Comparison of ENCODE assay signal across 9 cellular contexts in genomic region chr3:7205535-7206331, GRCh38.
A peak's percentile ranks its signal among the peaks of the same experiment; 100 is the strongest.
DNase-seq lines count a peak whose midpoint lies in the region; ATAC-seq and TF ChIP-seq lines count a peak whose summit lies in the region.
"Had no signal": no experiment of that assay in that cellular context is flagged by ENCODE, and none has a peak within 500 bp of the region (broad histone marks: within the 10 kb centered on the region; RNA-seq: fewer than 3 reads in every experiment).

No MANE protein-coding gene starts in this region.

- CTCF ChIA-PET in CD8-positive, alpha-beta T cell (lab: Charles Lee), result no interaction called here

- no peaks in the 10 kb centered on the region for H3K4me1 Mint-ChIP-seq in CD8-positive, alpha-beta T cell (ENCODE audit: low read depth)
- H3K4me1 Mint-ChIP-seq in immature natural killer cell (peaks cover 16 to 28% of the 10 kb centered on the region in 2 donors), chondrocyte (ENCODE audit: low read depth) (no peaks in the 10 kb centered on the region)

- no peaks in the 10 kb centered on the region for H3K27me3 ChIP-seq in CD8-positive, alpha-beta T cell (ENCODE audit: insufficient read depth, low read length)

- no peak overlapping the region for H3K27ac ChIP-seq in CD8-positive, alpha-beta T cell (ENCODE audit: low read depth, low read length)

- H3K9me3 Mint-ChIP-seq in CD8-positive, alpha-beta T cell, result peaks cover 4% of the 10 kb centered on the region
- H3K9me3 Mint-ChIP-seq in immature natural killer cell (peaks cover 0 to 3% (median 0%) of the 10 kb centered on the region in 6 donors), chondrocyte (ENCODE audit: low read depth) (peaks cover 6% of the 10 kb centered on the region)

- no peaks in the 10 kb centered on the region for H3K27me3 Mint-ChIP-seq in CD8-positive, alpha-beta T cell (ENCODE audit: low read depth)
- H3K27me3 Mint-ChIP-seq in immature natural killer cell (ENCODE audit: low read depth in 3 of 3) (no peaks in the 10 kb centered on the region), chondrocyte (ENCODE audit: low read depth) (peaks cover 1% of the 10 kb centered on the region)

- intact Hi-C loops in CD8-positive, alpha-beta T cell (cut with DNase I, micrococcal nuclease), result no loop called here

- H3K4me3 ChIP-seq in CD8-positive, alpha-beta T cell (ENCODE audit: low read depth, low read length), result no peak overlapping the region

- no peaks in the 10 kb centered on the region for H3K4me1 ChIP-seq in CD8-positive, alpha-beta T cell (ENCODE audit: insufficient read depth, low read length)

- DNase-seq in CD8-positive, alpha-beta T cell, result no peak
- DNase-seq in immature natural killer cell (peak; percentile 22 to 46 (median 25)), NCI-H2107 treated with DMSO at 0.1 percent for 48 hours (lab: John Stamatoyannopoulos, UW; ENCODE audit: unreplicated experiment) (no peak), chondrocyte (ENCODE audit: low spot score) (no peak)
- DNase-seq in activated CD4-positive, alpha-beta T cell treated with anti-CD3 and anti-CD28 coated beads for 4 hours, result no peak
- DNase-seq: DND-41 had no signal

- H3K36me3 ChIP-seq in CD8-positive, alpha-beta T cell (ENCODE audit: insufficient read depth, low read length), result no peaks in the 10 kb centered on the region

- TF ChIP-seq CTCF in CD8-positive, alpha-beta T cell (IDR thresholded peaks at IDR 0.05), result no peak
- TF ChIP-seq CTCF in chondrocyte (IDR thresholded peaks at IDR 0.05), result no peak

- H3K9me3 ChIP-seq in CD8-positive, alpha-beta T cell (ENCODE audit: low read length), result no peaks in the 10 kb centered on the region

- no peak for ATAC-seq in CD8-positive, alpha-beta T cell
- ATAC-seq in GM21367 (IDR thresholded peaks at IDR 0.05; ENCODE audit: unreplicated experiment) (peak; percentile 82), HG03469 (IDR thresholded peaks at IDR 0.05; ENCODE audit: unreplicated experiment) (peak; percentile 35), HG02973 (IDR thresholded peaks at IDR 0.05; ENCODE audit: unreplicated experiment) (no peak)

- POLR2A ChIA-PET in CD8-positive, alpha-beta T cell (lab: Charles Lee), result interaction anchor here (0.7 kb wide), 1 partner anchor 444 kb away, joined by 3 read pairs; no protein-coding TSS in a partner anchor

- H3K27ac Mint-ChIP-seq in CD8-positive, alpha-beta T cell, result no peak overlapping the region
- H3K27ac Mint-ChIP-seq in immature natural killer cell (peak overlapping the region; percentile 80 to 96 (median 90)), chondrocyte (ENCODE audit: unreplicated experiment) (no peak overlapping the region)

- peak overlapping the region; percentile 3 for H3K4me3 Mint-ChIP-seq in CD8-positive, alpha-beta T cell
- H3K4me3 Mint-ChIP-seq in immature natural killer cell (peak overlapping the region; percentile 83 to 92 (median 84)), chondrocyte (ENCODE audit: unreplicated experiment) (no peak overlapping the region)

- no peaks in the 10 kb centered on the region for H3K36me3 Mint-ChIP-seq in CD8-positive, alpha-beta T cell
- H3K36me3 Mint-ChIP-seq in immature natural killer cell, result no peaks in the 10 kb centered on the region
- H3K36me3 Mint-ChIP-seq in chondrocyte (ENCODE audit: low read depth), result no peaks in the 10 kb centered on the region

Comparison
In these comparisons a context has a peak if more than half of its experiments do, and no peak if none do; other contexts are left out.
1. ATAC-seq: peak in GM21367 (single experiment) and HG03469 (single experiment); none in CD8-positive, alpha-beta T cell (single experiment) and HG02973 (single experiment).
2. DNase-seq: peak in immature natural killer cell (3 of 3); none in CD8-positive, alpha-beta T cell (0 of 7), NCI-H2107 treated with DMSO at 0.1 percent for 48 hours (single experiment), activated CD4-positive, alpha-beta T cell treated with anti-CD3 and anti-CD28 coated beads for 4 hours (0 of 2) and chondrocyte (single experiment).
3. H3K27ac Mint-ChIP-seq: peak in immature natural killer cell (6 of 6); none in CD8-positive, alpha-beta T cell (single experiment) and chondrocyte (single experiment).